In genomic region chr15:70321106-70321809, GRCh38 we compare ENCODE assay signal across 24 cellular contexts.
DNase-seq lines count a peak whose midpoint lies in the region; ATAC-seq, FAIRE-seq and TF ChIP-seq lines count a peak whose summit lies in the region.
"Had no signal": no experiment of that assay in that cellular context is flagged by ENCODE, and none has a peak within 500 bp of the region (broad histone marks: within the 10 kb centered on the region; RNA-seq: fewer than 3 reads in every experiment).

No MANE protein-coding gene starts in this region.

- no peaks in the 10 kb centered on the region for H3K4me1 Mint-ChIP-seq in T-helper 17 cell

- H3K36me3 ChIP-seq in BLaER1 treated with 17β-estradiol and CSF1 and Interleukin-3, amounts not matched to agents 10 nM and 100 nM, result no peaks in the 10 kb centered on the region
- H3K36me3 ChIP-seq in OCI-LY7 (ENCODE audit: insufficient read depth, low read length) (no peaks in the 10 kb centered on the region), small intestine (ENCODE audit: control insufficient read depth in 2 of 2, insufficient read depth in 2 of 2, low read length in 2 of 2) (no peaks in the 10 kb centered on the region)
- H3K36me3 ChIP-seq: upper lobe of right lung had no signal

- peaks cover 5 to 58% (median 17%) of the 10 kb centered on the region in 11 experiments; a peak in 21 of 22 replicates for H3K27me3 ChIP-seq in BLaER1 treated with 17β-estradiol and CSF1 and Interleukin-3, amounts not matched to agents 10 nM and 100 nM
- H3K27me3 ChIP-seq in small intestine (ENCODE audit: control insufficient read depth in 2 of 2, insufficient read depth in 2 of 2, low read length in 2 of 2), result no peaks in the 10 kb centered on the region
- H3K27me3 ChIP-seq: upper lobe of right lung had no signal

- peaks cover 6% of the 10 kb centered on the region for H3K27me3 Mint-ChIP-seq in T-helper 17 cell

- no peak for TF ChIP-seq CTCF in OCI-LY7 (conservative IDR thresholded peaks at IDR 0.05; ENCODE audit: low read length)
- TF ChIP-seq CTCF in GM10266 (IDR thresholded peaks at IDR 0.05; ENCODE audit: control insufficient read depth, insufficient read depth, low read depth, missing control alignments), result no peak

- ATAC-seq in HG03159 (IDR thresholded peaks at IDR 0.05; ENCODE audit: unreplicated experiment) (no peak), GM18861 (IDR thresholded peaks at IDR 0.05; ENCODE audit: unreplicated experiment) (no peak), T-helper 17 cell (no peak)
- ATAC-seq: naive thymus-derived CD4-positive, alpha-beta T cell; Right ventricle myocardium inferior had no signal

- 37 to 44% (median 44%) methylated on average over 4 of the region's 4 CpGs for WGBS in small intestine, 3 donors

- H3K27ac Mint-ChIP-seq in T-helper 17 cell, result no peak overlapping the region
- H3K27ac Mint-ChIP-seq: endodermal cell had no signal

- intact Hi-C loops in OCI-LY7 (cut with micrococcal nuclease; ENCODE audit: unreplicated experiment), result no loop called here

- no peak overlapping the region for H2AFZ ChIP-seq in OCI-LY7 (ENCODE audit: low read length)

- DNase-seq in OCI-LY7 (ENCODE audit: low spot score), result peak; percentile 39
- peak; percentile 63 for DNase-seq in germinal center (ENCODE audit: low spot score)
- DNase-seq in small intestine, result peak; percentile 56
- DNase-seq in GM10266 (ENCODE audit: extremely low spot score), result no peak
- no peak for DNase-seq in T-helper 17 cell
- DNase-seq: ACHN; activated CD8-positive, alpha-beta memory T cell treated with anti-CD3 and anti-CD28 coated beads, Interleukin-2, amount 50 U/mL, for 4 hours; activated gamma-delta T cell treated with Interleukin-2 at 50 U/mL for 16 hours; amygdala; CD8-positive, alpha-beta memory T cell; DMS79 treated with DMSO at 0.1 percent for 48 hours; endodermal cell; kidney glomerular epithelial cell; naive thymus-derived CD4-positive, alpha-beta T cell; NCI-H1694; NCI-H345; stimulated activated CD4-positive, alpha-beta T cell treated with anti-CD3 and anti-CD28 coated beads, Interleukin-12 subunit alpha, Interleukin-12 subunit beta, amount 100 ng/mL, for 4 hours; T-helper 2 cell; upper lobe of right lung had no signal

- peak overlapping the region; percentile 66 to 88 (median 77) for H3K4me2 ChIP-seq in BLaER1 treated with 17β-estradiol and CSF1 and Interleukin-3, amounts not matched to agents 10 nM and 100 nM
- H3K4me2 ChIP-seq in OCI-LY7 (ENCODE audit: low read length), result peak overlapping the region; percentile 74

- H3K9me2 ChIP-seq in OCI-LY7 (ENCODE audit: insufficient read depth, low read length), result no peaks in the 10 kb centered on the region

- H3K9me3 ChIP-seq in BLaER1 treated with 17β-estradiol and CSF1 and Interleukin-3, amounts not matched to agents 10 nM and 100 nM (replicated peaks in 1 of 11), result no peaks in the 10 kb centered on the region
- H3K9me3 ChIP-seq in OCI-LY7 (ENCODE audit: low read length), result no peaks in the 10 kb centered on the region
- H3K9me3 ChIP-seq in small intestine (ENCODE audit: control insufficient read depth, low read depth), result no peaks in the 10 kb centered on the region
- no peaks in the 10 kb centered on the region for H3K9me3 ChIP-seq in T-helper 17 cell (ENCODE audit: control insufficient read depth, low read length, poor library complexity, severe bottlenecking)
- H3K9me3 ChIP-seq: upper lobe of right lung had no signal

- H3K4me1 ChIP-seq in BLaER1 treated with 17β-estradiol and CSF1 and Interleukin-3, amounts not matched to agents 10 nM and 100 nM, result peaks cover 60 to 71% (median 65%) of the 10 kb centered on the region in 10 experiments
- peaks cover 53% of the 10 kb centered on the region for H3K4me1 ChIP-seq in OCI-LY7 (ENCODE audit: insufficient read depth, low read length, poor library complexity, severe bottlenecking)
- H3K4me1 ChIP-seq in small intestine (ENCODE audit: control insufficient read depth in 2 of 2, insufficient read depth in 1 of 2, low read depth in 1 of 2, low read length in 1 of 2), result peaks cover 0 to 2% of the 10 kb centered on the region in 2 donors

- no peak overlapping the region for H3K4me3 Mint-ChIP-seq in T-helper 17 cell
- H3K4me3 Mint-ChIP-seq: CD8-positive, alpha-beta memory T cell; central memory CD8-positive, alpha-beta T cell; endodermal cell; naive thymus-derived CD4-positive, alpha-beta T cell had no signal

- H3K79me2 ChIP-seq in OCI-LY7 (ENCODE audit: insufficient read depth, low read depth, low read length), result no peaks in the 10 kb centered on the region

- no TSS peak for BruUV-seq in OCI-LY7 (replicated peaks; lab: Mats Ljungman, UMichigan)

- H3K9ac ChIP-seq in BLaER1 treated with 17β-estradiol and CSF1 and Interleukin-3, amounts not matched to agents 10 nM and 100 nM, result peak overlapping the region in 2 of 11 experiments; percentile 48 to 61; a peak in 1 of 22 replicates

- no peak overlapping the region for H3K4me3 ChIP-seq in BLaER1 treated with 17β-estradiol and CSF1 and Interleukin-3, amounts not matched to agents 10 nM and 100 nM
- peak overlapping the region; percentile 33 for H3K4me3 ChIP-seq in OCI-LY7 (ENCODE audit: low read depth, low read length, poor library complexity, severe bottlenecking)
- H3K4me3 ChIP-seq in small intestine (ENCODE audit: low read depth in 1 of 2, low read length in 2 of 2), result no peak overlapping the region
- H3K4me3 ChIP-seq: upper lobe of right lung had no signal

- POLR2A ChIA-PET in OCI-LY7 (lab: Charles Lee), result no interaction called here

- H3K27ac ChIP-seq in BLaER1 treated with 17β-estradiol and CSF1 and Interleukin-3, amounts not matched to agents 10 nM and 100 nM, result peak overlapping the region in 10 of 11 experiments; percentile 44 to 77 (median 70); a peak in 18 of 22 replicates
- H3K27ac ChIP-seq in OCI-LY7 (ENCODE audit: low read depth, low read length, poor library complexity, severe bottlenecking) (peak overlapping the region; percentile 81), small intestine (ENCODE audit: low read depth in 1 of 2, low read length in 1 of 2) (peak overlapping the region in 1 of 2 donors; percentile 28)
- H3K27ac ChIP-seq: upper lobe of right lung had no signal

- CTCF ChIA-PET in OCI-LY7 (lab: Charles Lee; ENCODE audit: unreplicated experiment), result no interaction called here

- FAIRE-seq in small intestine (lab: Jason Lieb, UNC), result no peak

- H3K36me3 Mint-ChIP-seq in T-helper 17 cell (ENCODE audit: low read depth), result no peaks in the 10 kb centered on the region
- H3K36me3 Mint-ChIP-seq: naive thymus-derived CD4-positive, alpha-beta T cell had no signal

- H4K20me1 ChIP-seq in BLaER1 treated with 17β-estradiol and CSF1 and Interleukin-3, amounts not matched to agents 10 nM and 100 nM, result no peaks in the 10 kb centered on the region
- H4K20me1 ChIP-seq in OCI-LY7 (ENCODE audit: insufficient read depth, low read length), result no peaks in the 10 kb centered on the region

Comparison
In these comparisons a context has a peak if more than half of its experiments do, and no peak if none do; other contexts are left out.
1. DNase-seq: peak in OCI-LY7 (single experiment), germinal center (single experiment) and small intestine (single experiment); none in GM10266 (single experiment) and T-helper 17 cell (0 of 3).